ENCODE assay signal across 1 cellular context in genomic region chr3:129228891-129229585, GRCh38.
TF ChIP-seq lines count a peak whose summit lies in the region.

No MANE protein-coding gene starts in this region.

TF ChIP-seq in A549, 52 proteins besides CTCF, POLR2A, EP300 and RAD21:
- TF ChIP-seq ZC3H11A (IDR thresholded peaks at IDR 0.05) (no peak), EHMT2 (IDR thresholded peaks at IDR 0.05; ENCODE audit: low read depth) (no peak), FOSL2 (IDR thresholded peaks at IDR 0.05) (no peak), FOSL2 (CRISPR knock-in tag; IDR thresholded peaks at IDR 0.05) (peak; percentile 33), ZSCAN20 (CRISPR knock-in tag; IDR thresholded peaks at IDR 0.05) (no peak), ATOH8 (CRISPR knock-in tag; IDR thresholded peaks at IDR 0.05; ENCODE audit: low read depth) (no peak), ZNF302 (CRISPR knock-in tag; IDR thresholded peaks at IDR 0.05) (no peak), HOXB13 (CRISPR knock-in tag; IDR thresholded peaks at IDR 0.05; ENCODE audit: low read depth) (no peak), MAFK (IDR thresholded peaks at IDR 0.05; ENCODE audit: partially characterized antibody) (peak; percentile 83), PHF8 (IDR thresholded peaks at IDR 0.05; ENCODE audit: borderline replicate concordance, low read depth) (no peak), BHLHE40 (IDR thresholded peaks at IDR 0.05; ENCODE audit: low read depth, low read length) (no peak), CBX2 (IDR thresholded peaks at IDR 0.05; ENCODE audit: borderline replicate concordance, low read depth) (no peak), BCL3 (IDR thresholded peaks at IDR 0.05) (no peak), E2F6 (IDR thresholded peaks at IDR 0.05; ENCODE audit: borderline replicate concordance, low read depth) (no peak), HOXB5 (CRISPR knock-in tag; IDR thresholded peaks at IDR 0.05) (no peak), EHF (CRISPR knock-in tag; IDR thresholded peaks at IDR 0.05) (no peak), KDM5A (IDR thresholded peaks at IDR 0.05) (no peak), TP53 (CRISPR knock-in tag; IDR thresholded peaks at IDR 0.05) (no peak), MAX (IDR thresholded peaks at IDR 0.05) (peak; percentile 55), REST (IDR thresholded peaks at IDR 0.05) (no peak), POLR2AphosphoS2 (conservative IDR thresholded peaks at IDR 0.05; ENCODE audit: low read length) (no peak), NPAS2 (CRISPR knock-in tag; IDR thresholded peaks at IDR 0.05; ENCODE audit: borderline replicate concordance) (no peak), MAZ (IDR thresholded peaks at IDR 0.05; ENCODE audit: borderline replicate concordance, low read depth, low read length) (no peak), PBX3 (IDR thresholded peaks at IDR 0.05) (no peak)
